11 cellular contexts compared by ENCODE assay signal in the genomic region with DNA sequence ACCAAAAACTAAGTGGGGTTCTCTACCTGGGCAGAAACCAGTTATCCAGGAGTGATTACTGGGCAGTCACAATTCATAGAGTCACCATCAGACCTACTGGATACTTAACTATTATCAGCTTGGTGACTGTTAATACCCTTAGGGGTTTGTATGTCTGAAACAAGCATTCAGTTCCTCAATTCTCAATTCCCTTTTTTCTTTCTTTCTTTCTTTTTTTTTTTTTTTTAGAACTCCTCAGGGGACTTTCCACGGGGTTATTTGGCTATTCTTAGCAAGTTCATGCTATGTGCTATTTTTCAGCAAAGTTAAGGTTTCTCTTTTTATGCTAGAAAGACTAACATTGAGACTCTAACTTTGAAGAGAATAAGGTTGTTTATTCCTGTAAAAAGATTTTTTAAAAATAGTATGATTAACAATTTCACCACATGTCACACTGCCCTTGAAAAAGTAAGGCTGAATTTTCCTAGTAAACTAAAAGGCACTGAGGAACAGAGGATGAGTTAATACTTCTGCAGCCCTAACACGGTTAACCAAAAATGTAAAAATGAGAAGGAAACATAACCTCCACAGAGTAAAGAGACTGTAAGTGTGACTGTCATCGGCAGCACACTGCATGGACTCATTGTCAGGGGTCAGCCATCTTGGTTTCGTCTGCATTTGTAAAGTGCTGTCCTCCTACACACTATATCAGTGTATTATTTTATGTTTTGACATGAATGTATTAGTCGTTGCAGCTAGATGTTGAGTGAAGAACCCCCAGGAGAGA.
DNase-seq lines count a peak whose midpoint lies in the region; ATAC-seq lines count a peak whose summit lies in the region.
"Had no signal": no experiment of that assay in that cellular context is flagged by ENCODE, and none has a peak within 500 bp of the region (broad histone marks: within the 10 kb centered on the region; RNA-seq: fewer than 3 reads in every experiment).

No MANE protein-coding gene starts in this region.

- DNase-seq in medulla oblongata (ENCODE audit: extremely low spot score) (peak; percentile 16), DMS153 treated with DMSO at 0.1 percent for 48 hours (lab: John Stamatoyannopoulos, UW; ENCODE audit: unreplicated experiment) (no peak), epidermal melanocyte (ENCODE audit: insufficient read length, low spot score) (no peak), head of caudate nucleus (no peak), Kasumi-1 (lab: John Stamatoyannopoulos, UW) (no peak)
- DNase-seq: DMS79, mammary epithelial cell, NCI-H69 had no signal

- ATAC-seq in GM18868 (IDR thresholded peaks at IDR 0.05; ENCODE audit: unreplicated experiment) (peak; percentile 83), GM21786 (IDR thresholded peaks at IDR 0.05; ENCODE audit: unreplicated experiment) (peak; percentile 77), HG03442 (IDR thresholded peaks at IDR 0.05; ENCODE audit: unreplicated experiment) (peak; percentile 83)

- intact Hi-C loops in head of caudate nucleus (cut with DNase I) = no loop called here
